ENCODE assay signal across 15 cellular contexts in the genomic region with DNA sequence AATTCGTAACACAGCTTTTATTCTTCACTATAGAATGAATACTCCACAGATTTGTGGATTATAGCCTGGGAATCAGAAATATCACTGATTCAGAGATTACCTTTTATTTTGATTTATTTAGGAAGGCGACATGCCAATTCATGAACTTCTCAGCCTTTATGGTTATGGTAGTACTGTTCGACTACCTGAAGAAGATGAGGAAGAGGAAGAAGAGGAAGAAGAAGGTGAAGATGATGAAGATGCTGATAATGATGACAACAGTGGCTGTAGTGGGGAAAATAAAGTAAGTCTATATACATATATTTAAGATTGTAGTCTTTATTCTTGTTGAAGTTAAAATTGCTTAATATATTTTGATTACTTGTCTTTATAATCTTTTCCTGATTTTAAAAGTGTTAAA. TPM values are rescaled to one million over a fixed set of nuclear protein-coding genes. Genes with fewer than 3 reads are reported as not detected.
DNase-seq lines count a peak whose midpoint lies in the region; ATAC-seq and TF ChIP-seq lines count a peak whose summit lies in the region.
"Had no signal": no experiment of that assay in that cellular context is flagged by ENCODE, and none has a peak within 500 bp of the region (broad histone marks: within the 10 kb centered on the region; RNA-seq: fewer than 3 reads in every experiment).

No MANE protein-coding gene starts in this region.

- ATAC-seq in CD8-positive, alpha-beta T cell, result no peak
- ATAC-seq in T-helper 17 cell, result no peak
- no peak for ATAC-seq in stimulated activated effector memory CD8-positive, alpha-beta T cell treated with anti-CD3 and anti-CD28 coated beads, Interleukin-12 subunit alpha, Interleukin-12 subunit beta, amount 100 ng/mL, for 72 hours
- ATAC-seq: HCT116 had no signal

- H3K27me3 Mint-ChIP-seq in activated naive CD4-positive, alpha-beta T cell treated with anti-CD3 and anti-CD28 coated beads, Interleukin-2, amount 50 U/mL, for 24 hours, result no peaks in the 10 kb centered on the region
- H3K27me3 Mint-ChIP-seq in CD8-positive, alpha-beta T cell (ENCODE audit: low read depth), result no peaks in the 10 kb centered on the region
- H3K27me3 Mint-ChIP-seq in T-helper 17 cell, result no peaks in the 10 kb centered on the region
- H3K27me3 Mint-ChIP-seq: B cell; CD4-positive, alpha-beta memory T cell had no signal

- H3K27ac Mint-ChIP-seq in activated naive CD4-positive, alpha-beta T cell treated with anti-CD3 and anti-CD28 coated beads, Interleukin-2, amount 50 U/mL, for 24 hours, result peak overlapping the region; percentile 66
- H3K27ac Mint-ChIP-seq in CD8-positive, alpha-beta T cell, result peak overlapping the region; percentile 34
- H3K27ac Mint-ChIP-seq in T-helper 17 cell, result peak overlapping the region; percentile 79
- H3K27ac Mint-ChIP-seq in stimulated activated effector memory CD8-positive, alpha-beta T cell treated with anti-CD3 and anti-CD28 coated beads, Interleukin-12 subunit alpha, Interleukin-12 subunit beta, amount 100 ng/mL, for 72 hours, result peak overlapping the region; percentile 4
- H3K27ac Mint-ChIP-seq: B cell had no signal

- no peaks in the 10 kb centered on the region for H3K9me3 Mint-ChIP-seq in activated naive CD4-positive, alpha-beta T cell treated with anti-CD3 and anti-CD28 coated beads, Interleukin-2, amount 50 U/mL, for 24 hours
- H3K9me3 Mint-ChIP-seq in CD8-positive, alpha-beta T cell, result no peaks in the 10 kb centered on the region
- no peaks in the 10 kb centered on the region for H3K9me3 Mint-ChIP-seq in stimulated activated effector memory CD8-positive, alpha-beta T cell treated with anti-CD3 and anti-CD28 coated beads, Interleukin-12 subunit alpha, Interleukin-12 subunit beta, amount 100 ng/mL, for 72 hours

- H3K4me3 Mint-ChIP-seq in activated naive CD4-positive, alpha-beta T cell treated with anti-CD3 and anti-CD28 coated beads, Interleukin-2, amount 50 U/mL, for 24 hours, result no peak overlapping the region
- H3K4me3 Mint-ChIP-seq in CD8-positive, alpha-beta T cell, result no peak overlapping the region
- no peak overlapping the region for H3K4me3 Mint-ChIP-seq in T-helper 17 cell
- no peak overlapping the region for H3K4me3 Mint-ChIP-seq in stimulated activated effector memory CD8-positive, alpha-beta T cell treated with anti-CD3 and anti-CD28 coated beads, Interleukin-12 subunit alpha, Interleukin-12 subunit beta, amount 100 ng/mL, for 72 hours
- H3K4me3 Mint-ChIP-seq: B cell had no signal

- H3K27me3 ChIP-seq in CD8-positive, alpha-beta T cell (ENCODE audit: insufficient read depth, low read length), result no peaks in the 10 kb centered on the region

- peaks cover 69% of the 10 kb centered on the region for H3K4me1 Mint-ChIP-seq in activated naive CD4-positive, alpha-beta T cell treated with anti-CD3 and anti-CD28 coated beads, Interleukin-2, amount 50 U/mL, for 24 hours
- H3K4me1 Mint-ChIP-seq in CD8-positive, alpha-beta T cell (ENCODE audit: low read depth), result peaks cover 56% of the 10 kb centered on the region
- peaks cover 37% of the 10 kb centered on the region for H3K4me1 Mint-ChIP-seq in T-helper 17 cell
- peaks cover 31% of the 10 kb centered on the region for H3K4me1 Mint-ChIP-seq in stimulated activated effector memory CD8-positive, alpha-beta T cell treated with anti-CD3 and anti-CD28 coated beads, Interleukin-12 subunit alpha, Interleukin-12 subunit beta, amount 100 ng/mL, for 72 hours

- peaks cover 21% of the 10 kb centered on the region for H3K36me3 ChIP-seq in CD8-positive, alpha-beta T cell (ENCODE audit: insufficient read depth, low read length)

- DNase-seq in activated naive CD4-positive, alpha-beta T cell treated with Interleukin-2 at 50 U/mL for 16 hours, result no peak
- no peak for DNase-seq in CD8-positive, alpha-beta T cell
- DNase-seq in T-helper 17 cell, result no peak
- DNase-seq in stimulated activated effector memory CD8-positive, alpha-beta T cell treated with anti-CD3 and anti-CD28 coated beads, Interleukin-12 subunit alpha, Interleukin-12 subunit beta, amount 100 ng/mL, for 72 hours (ENCODE audit: low spot score in 2 of 2), result no peak
- no peak for DNase-seq in DMS53 treated with DMSO at 0.1 percent for 48 hours (lab: John Stamatoyannopoulos, UW; ENCODE audit: unreplicated experiment)
- no peak for DNase-seq in GDM1 (lab: John Stamatoyannopoulos, UW)
- DNase-seq: ACHN; C1 segment of cervical spinal cord; Caco-2; CD4-positive, alpha-beta memory T cell; IMR-90; KBM-7 had no signal

- POLR2A ChIA-PET in CD8-positive, alpha-beta T cell (lab: Charles Lee), result no interaction called here

- peaks cover 7% of the 10 kb centered on the region for H3K4me1 ChIP-seq in CD8-positive, alpha-beta T cell (ENCODE audit: insufficient read depth, low read length)

- H3K4me3 ChIP-seq in CD8-positive, alpha-beta T cell (ENCODE audit: low read depth, low read length), result no peak overlapping the region

- no peaks in the 10 kb centered on the region for H3K9me3 ChIP-seq in CD8-positive, alpha-beta T cell (ENCODE audit: low read length)
- H3K9me3 ChIP-seq in T-helper 17 cell (ENCODE audit: control insufficient read depth, low read length, poor library complexity, severe bottlenecking), result no peaks in the 10 kb centered on the region
- H3K9me3 ChIP-seq: Caco-2 had no signal

- TF ChIP-seq CTCF in CD8-positive, alpha-beta T cell (IDR thresholded peaks at IDR 0.05), result no peak

- CTCF ChIA-PET in CD8-positive, alpha-beta T cell (lab: Charles Lee), result no interaction called here

- H3K36me3 Mint-ChIP-seq in activated naive CD4-positive, alpha-beta T cell treated with anti-CD3 and anti-CD28 coated beads, Interleukin-2, amount 50 U/mL, for 24 hours, result peaks cover 16% of the 10 kb centered on the region
- H3K36me3 Mint-ChIP-seq in CD8-positive, alpha-beta T cell, result peaks cover 85% of the 10 kb centered on the region
- peaks cover 8% of the 10 kb centered on the region for H3K36me3 Mint-ChIP-seq in T-helper 17 cell (ENCODE audit: low read depth)
- peaks cover 100% of the 10 kb centered on the region for H3K36me3 Mint-ChIP-seq in stimulated activated effector memory CD8-positive, alpha-beta T cell treated with anti-CD3 and anti-CD28 coated beads, Interleukin-12 subunit alpha, Interleukin-12 subunit beta, amount 100 ng/mL, for 72 hours

- intact Hi-C loops in CD8-positive, alpha-beta T cell (cut with DNase I, micrococcal nuclease), result no loop called here

- no peak overlapping the region for H3K27ac ChIP-seq in CD8-positive, alpha-beta T cell (ENCODE audit: low read depth, low read length)

RNA-seq across cellular contexts. Expression of a gene that starts 33.1 kb away (rescaled TPM):
- 10 to 100 TPM; 94.5 to 96.5 TPM for total RNA-seq in CD8-positive, alpha-beta T cell
- total RNA-seq in T-helper 17 cell, result 10 to 100 TPM; 82.4 to 90.5 TPM

RNA-seq across cellular contexts. Expression of a gene that starts 33.3 kb away (rescaled TPM):
- total RNA-seq in CD8-positive, alpha-beta T cell, result 1 to 10 TPM; 4.9 to 5.1 TPM
- 1 to 10 TPM; 5.2 to 7.2 TPM for total RNA-seq in T-helper 17 cell

Comparison
In these comparisons a context has a peak if more than half of its experiments do, and no peak if none do; other contexts are left out.
1. H3K27ac Mint-ChIP-seq: peak in every context shown above with its lines; median percentile 79 in T-helper 17 cell; 66 in activated naive CD4-positive, alpha-beta T cell treated with anti-CD3 and anti-CD28 coated beads, Interleukin-2, amount 50 U/mL, for 24 hours; 34 in CD8-positive, alpha-beta T cell; 4 in stimulated activated effector memory CD8-positive, alpha-beta T cell treated with anti-CD3 and anti-CD28 coated beads, Interleukin-12 subunit alpha, Interleukin-12 subunit beta, amount 100 ng/mL, for 72 hours.